ENCODE assay signal across 8 cellular contexts in the genomic region with DNA sequence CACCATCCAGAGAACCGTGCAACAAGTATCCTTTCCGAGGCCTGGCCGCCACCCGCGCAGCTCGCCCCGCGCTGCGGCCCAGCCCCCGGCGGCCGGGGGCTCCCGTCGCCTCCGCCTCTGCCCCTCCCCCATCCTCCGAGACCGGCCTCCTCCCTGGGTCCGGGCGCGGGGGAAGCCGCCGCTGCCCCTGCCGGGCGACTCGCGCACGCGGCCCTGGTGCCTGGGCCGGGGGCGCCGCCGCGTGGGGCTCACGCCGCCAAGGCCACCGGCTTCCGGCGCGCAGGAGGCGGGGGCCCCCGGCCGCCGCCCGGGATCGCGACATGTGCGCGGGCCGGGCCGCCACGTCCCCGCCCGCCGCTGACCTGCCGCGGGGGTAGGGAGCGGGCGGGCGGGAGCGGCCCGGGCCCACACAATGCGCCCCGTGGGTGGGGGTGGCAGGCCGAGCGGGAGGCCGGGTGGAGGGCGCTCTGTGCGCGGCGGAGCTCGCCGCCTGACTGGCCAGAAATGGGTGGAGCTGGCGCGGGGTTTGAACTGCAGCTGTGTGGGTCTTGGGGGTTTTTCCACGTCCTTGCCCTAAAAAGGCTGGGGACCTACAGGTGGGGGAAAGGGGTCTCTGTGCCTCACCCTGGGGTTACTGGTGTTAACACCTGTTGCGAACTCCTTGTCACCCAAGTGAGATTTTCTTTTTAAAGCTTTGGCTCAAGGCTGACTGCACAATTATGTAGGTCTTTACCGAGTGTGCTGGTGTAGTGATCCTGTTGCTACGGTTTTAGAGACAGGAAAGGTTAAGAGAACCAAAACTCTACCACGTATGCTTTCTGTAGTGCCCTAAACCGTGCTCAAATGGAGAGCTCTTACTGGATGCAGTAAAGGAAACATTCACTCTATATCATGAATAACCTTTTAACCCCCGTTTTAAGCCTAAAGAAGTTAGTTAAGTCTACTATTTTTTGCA. TPM values are rescaled to one million over a fixed set of nuclear protein-coding genes. Genes with fewer than 3 reads are reported as not detected.
DNase-seq lines count a peak whose midpoint lies in the region; ATAC-seq and TF ChIP-seq lines count a peak whose summit lies in the region.

No MANE protein-coding gene starts in this region.

- peaks cover 11% of the 10 kb centered on the region for H3K4me1 ChIP-seq in colonic mucosa

- peak overlapping the region; percentile 76 for H3K4me3 ChIP-seq in colonic mucosa
- H3K4me3 ChIP-seq in lower leg skin (ENCODE audit: low read depth, poor library complexity, severe bottlenecking), result peak overlapping the region; percentile 80

- peak; percentile 59 for ATAC-seq in GM21576 (IDR thresholded peaks at IDR 0.05; ENCODE audit: unreplicated experiment)

- DNase-seq in GM10248 (ENCODE audit: extremely low spot score) (peak; percentile 66), KBM-7 (peak; percentile 59), colonic mucosa (peak; percentile 66), lower leg skin (ENCODE audit: low spot score in 2 of 2) (peak; percentile 30 to 88), NCI-H524 treated with DMSO at 0.1 percent for 48 hours (lab: John Stamatoyannopoulos, UW) (no peak)
- peak; percentile 46 to 52 for DNase-seq in activated CD4-positive, alpha-beta T cell treated with anti-CD3 and anti-CD28 coated beads for 4 hours
- peak; percentile 45 to 56 for DNase-seq in stimulated activated CD4-positive, alpha-beta T cell treated with anti-CD3 and anti-CD28 coated beads, Interleukin-4, amount 100 ng/mL, for 4 hours

- H3K27me3 ChIP-seq in colonic mucosa, result no peaks in the 10 kb centered on the region

- H3K9me3 ChIP-seq in colonic mucosa, result no peaks in the 10 kb centered on the region

- POLR2A ChIA-PET in GM10248 (lab: Yijun Ruan, JAX), result interaction anchor here (0.7 kb wide), 1 partner anchor 542 kb away, joined by 4 read pairs; no protein-coding TSS in a partner anchor

- CTCF ChIA-PET in GM10248 (lab: Yijun Ruan, JAX), result interaction anchor here (0.9 to 1.6 kb wide), 6 partner anchors 11 to 482 kb away, joined by 3 to 7 read pairs (median 4); no protein-coding TSS in a partner anchor

- in situ Hi-C loops in KBM-7 (cut with MboI; ENCODE audit: low pct_unique_long_range_greater_than_20kb, low sequenced_read_pairs), result no loop called here

- no peak for TF ChIP-seq CTCF in GM10248 (IDR thresholded peaks at IDR 0.05; ENCODE audit: control extremely low read depth, extremely low read depth, low read depth, missing control alignments)
- no peak for TF ChIP-seq CTCF in colonic mucosa (IDR thresholded peaks at IDR 0.05)
- no peak for TF ChIP-seq CTCF in lower leg skin (IDR thresholded peaks at IDR 0.05)

- WGBS in lower leg skin, 2 donors, result 1% methylated on average over 43 to 55 of the region's 81 CpGs

- H3K27ac ChIP-seq in colonic mucosa, result peak overlapping the region; percentile 92

- H3K36me3 ChIP-seq in colonic mucosa, result no peaks in the 10 kb centered on the region

- TF ChIP-seq POLR2A in lower leg skin (IDR thresholded peaks at IDR 0.05), result no peak

- peak overlapping the region; percentile 83 to 85 for H3K9ac ChIP-seq in colonic mucosa (ENCODE audit: low read depth in 2 of 2, low read length in 2 of 2)

- intact Hi-C loops in colonic mucosa (cut with DNase I) (no loop called here), lower leg skin (cut with DNase I; ENCODE audit: low total_unique reads) (no loop called here)

RNA-seq across cellular contexts. Expression of a gene that starts 32.3 kb away (rescaled TPM):
- total RNA-seq in colonic mucosa, result 10 to 100 TPM; 78.0 to 89.9 TPM
- 10 to 100 TPM; 55.5 to 83.4 (median 66.2) TPM for total RNA-seq in lower leg skin
